ENCODE assay signal across 22 cellular contexts in the genomic region with DNA sequence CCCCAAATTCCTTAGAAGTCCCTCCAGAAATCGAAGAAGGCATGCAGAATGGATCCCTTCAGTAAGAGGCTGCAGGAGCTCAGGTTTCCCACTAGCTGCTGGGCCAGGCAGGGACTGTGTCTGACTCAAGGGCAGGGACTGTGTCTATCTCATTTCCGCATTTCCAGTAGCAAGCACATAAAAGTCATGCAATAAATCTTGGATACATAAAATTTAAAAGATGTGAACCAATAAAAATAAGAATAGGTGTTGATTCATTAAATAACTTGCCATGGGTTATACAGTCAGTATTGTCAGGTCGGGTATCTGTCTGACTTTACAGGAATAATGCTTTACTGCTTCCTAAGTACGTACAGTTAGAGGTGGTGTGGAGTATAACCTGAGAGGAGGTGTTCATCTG. TPM values are rescaled to one million over a fixed set of nuclear protein-coding genes. Genes with fewer than 3 reads are reported as not detected.
A peak's percentile ranks its signal among the peaks of the same experiment; 100 is the strongest.
DNase-seq lines count a peak whose midpoint lies in the region; ATAC-seq and TF ChIP-seq lines count a peak whose summit lies in the region.
"Had no signal": no experiment of that assay in that cellular context is flagged by ENCODE, and none has a peak within 500 bp of the region (broad histone marks: within the 10 kb centered on the region; RNA-seq: fewer than 3 reads in every experiment).

No MANE protein-coding gene starts in this region.

- no TSS peak for BruUV-seq in PC-3 (replicated peaks; lab: Mats Ljungman, UMichigan)

- POLR2A ChIA-PET in PC-3 (lab: Charles Lee; ENCODE audit: unreplicated experiment) = no interaction called here

- H4K20me1 ChIP-seq in PC-3 (ENCODE audit: low read length) = no peaks in the 10 kb centered on the region

- no peaks in the 10 kb centered on the region for H3K79me2 ChIP-seq in PC-3 (ENCODE audit: low read length)

- no peaks in the 10 kb centered on the region for H3K27me3 ChIP-seq in PC-3 (ENCODE audit: low read length)
- no peaks in the 10 kb centered on the region for H3K27me3 ChIP-seq in transverse colon
- H3K27me3 ChIP-seq: BE2C had no signal

- WGBS in transverse colon (ENCODE audit: low coverage in 1 of 2), 2 donors = 48 to 50% methylated on average over 4 of the region's 4 CpGs

- H3K27ac ChIP-seq in PC-3 (ENCODE audit: low read length) (no peak overlapping the region), transverse colon (no peak overlapping the region)
- H3K27ac ChIP-seq: PC-9, RWPE1 had no signal

- no peak overlapping the region for H3K9ac ChIP-seq in PC-3 (ENCODE audit: low read length)
- H3K9ac ChIP-seq: SK-N-SH had no signal

- no peaks in the 10 kb centered on the region for H3K9me2 ChIP-seq in PC-3 (replicated peaks; ENCODE audit: low read length)
- H3K9me2 ChIP-seq: SK-N-SH had no signal

- ATAC-seq in PC-3 (peak; percentile 94), omental fat pad (ENCODE audit: low FRiP score) (no peak), GM21423 (IDR thresholded peaks at IDR 0.05; ENCODE audit: unreplicated experiment) (no peak)
- ATAC-seq: GM12878 had no signal

- no peak overlapping the region for H3K4me3 ChIP-seq in LNCaP clone FGC (ENCODE audit: low read depth, low read length)
- H3K4me3 ChIP-seq in PC-3 (ENCODE audit: low read length) = no peak overlapping the region
- no peak overlapping the region for H3K4me3 ChIP-seq in transverse colon
- H3K4me3 ChIP-seq: GM12878, PC-9 had no signal

- CTCF ChIA-PET in PC-3 (lab: Charles Lee) = no interaction called here

- no peaks in the 10 kb centered on the region for H3F3A ChIP-seq in PC-3 (ENCODE audit: low read length, unreplicated experiment)

- peak; percentile 43 for DNase-seq in LNCaP clone FGC (ENCODE audit: low read depth)
- DNase-seq in PC-3 = peak; percentile 36
- peak; percentile 8 for DNase-seq in iPS-NIHi7 (ENCODE audit: extremely low spot score)
- peak; percentile 42 for DNase-seq in transverse colon
- no peak for DNase-seq in NCI-H82 treated with DMSO at 0.1 percent for 48 hours (lab: John Stamatoyannopoulos, UW; ENCODE audit: unreplicated experiment)
- DNase-seq in omental fat pad (ENCODE audit: low spot score) = no peak
- DNase-seq: BE2C, GOT3, HCEC 1CT, NCI-H1105, NCI-H2029 treated with DMSO at 0.1 percent for 48 hours, NCI-H345, NCI-H524, NCI-H774, PC-9, SIG-M5, SK-N-SH had no signal

- TF ChIP-seq CTCF in LNCaP clone FGC (IDR thresholded peaks at IDR 0.05; ENCODE audit: control insufficient read depth, extremely low read depth, insufficient read depth) = no peak
- TF ChIP-seq CTCF in PC-3 (conservative IDR thresholded peaks at IDR 0.05; ENCODE audit: low read depth, low read length) = no peak
- no peak for TF ChIP-seq CTCF in transverse colon (IDR thresholded peaks at IDR 0.05)
- TF ChIP-seq CTCF in omental fat pad (IDR thresholded peaks at IDR 0.05) = no peak

- H3K9me3 ChIP-seq in PC-3 (ENCODE audit: low read length) (no peaks in the 10 kb centered on the region), transverse colon (no peaks in the 10 kb centered on the region)
- H3K9me3 ChIP-seq: BE2C, SK-N-SH had no signal

- H3K4me1 ChIP-seq in PC-3 (ENCODE audit: insufficient read depth, low read length) = 0 out of 2 replicates have a peak, but pooled peaks cover 6% of the 10 kb centered on the region
- H3K4me1 ChIP-seq in transverse colon = peaks cover 0 to 5% (median 2%) of the 10 kb centered on the region in 4 donors
- H3K4me1 ChIP-seq: BE2C had no signal

- no peak overlapping the region for H3K4me2 ChIP-seq in PC-3 (ENCODE audit: low read length)
- H3K4me2 ChIP-seq: PC-9, SK-N-SH had no signal

- H3K36me3 ChIP-seq in PC-3 (ENCODE audit: low read depth, low read length) = no peaks in the 10 kb centered on the region
- no peaks in the 10 kb centered on the region for H3K36me3 ChIP-seq in transverse colon
- H3K36me3 ChIP-seq: BE2C had no signal

- H2AFZ ChIP-seq in PC-3 (ENCODE audit: low read length) = no peak overlapping the region
- H2AFZ ChIP-seq: PC-9 had no signal

- intact Hi-C loops in PC-3 (cut with micrococcal nuclease) (no loop called here), transverse colon (cut with DNase I; ENCODE audit: low total_unique reads) (no loop called here)

- no peak for TF ChIP-seq EP300 in transverse colon (IDR thresholded peaks at IDR 0.05; ENCODE audit: low read depth)

- in situ Hi-C loops in transverse colon (cut with MboI; ENCODE audit: low pct_ligation_motif_present in 1 of 4, low pct_unique_long_range_greater_than_20kb in 1 of 4, low sequenced_read_pairs in 3 of 4) = no loop called here

- TF ChIP-seq POLR2A in transverse colon (IDR thresholded peaks at IDR 0.05) = no peak

RNA-seq across cellular contexts. Expression of gene PM20D1, which starts 15.2 kb away (rescaled TPM):
- not detected in 2 replicates for total RNA-seq in PC-3 (2014; rRNA removed)
- not detected for total RNA-seq in transverse colon
- total RNA-seq in omental fat pad = under 1 TPM; 0.19 to 0.74 (median 0.50) TPM
- total RNA-seq: A673, GM12878, LHCN-M2, PC-9 had no signal

RNA-seq across cellular contexts. Expression of gene SLC41A1, which starts 21.8 kb away (rescaled TPM):
- total RNA-seq in PC-3 (2014; rRNA removed) (17.2 and 22.8 TPM in 2 replicates), transverse colon (1 to 10 TPM; 5.1 to 7.0 (median 5.6) TPM), omental fat pad (10 to 100 TPM; 15.3 to 33.1 (median 25.1) TPM)

RNA-seq across cellular contexts. Expression of gene RAB29, which starts 59.5 kb away (rescaled TPM):
- total RNA-seq in PC-3 (2014; rRNA removed) = 7.4 and 7.9 TPM in 2 replicates
- total RNA-seq in transverse colon = 10 to 100 TPM in 2 of 4 donors, 1 to 10 TPM in 2; 1.1 to 13.9 (median 10.2) TPM
- 10 to 100 TPM; 14.4 to 26.9 (median 20.0) TPM for total RNA-seq in omental fat pad

Comparison
In these comparisons a context has a peak if more than half of its experiments do, and no peak if none do; other contexts are left out.
1. DNase-seq: peak in LNCaP clone FGC (single experiment), PC-3 (single experiment), iPS-NIHi7 (single experiment) and transverse colon (single experiment); none in NCI-H82 treated with DMSO at 0.1 percent for 48 hours (single experiment) and omental fat pad (single experiment).